Comparison of ENCODE assay signal across 18 cellular contexts in the genomic region with DNA sequence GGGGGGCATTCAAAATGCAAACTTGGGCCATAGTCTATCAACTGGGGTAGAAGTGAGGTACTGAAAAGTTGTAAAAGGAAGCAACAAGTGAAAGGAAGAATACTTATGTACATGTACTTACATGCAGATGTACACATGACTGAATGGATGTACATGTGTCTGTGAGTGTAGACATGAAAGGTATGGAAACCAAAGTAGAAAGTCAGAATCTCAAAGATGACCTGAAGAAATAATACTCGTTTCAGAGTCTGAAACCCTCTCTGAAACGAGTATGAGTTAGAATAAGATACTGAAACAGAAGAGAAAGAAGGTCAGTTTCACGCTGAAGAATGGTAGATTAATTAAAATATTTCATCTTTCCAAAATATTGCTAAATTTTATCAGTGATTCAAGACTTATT. TPM values are rescaled to one million over a fixed set of nuclear protein-coding genes. Genes with fewer than 3 reads are reported as not detected.
DNase-seq lines count a peak whose midpoint lies in the region; ATAC-seq, FAIRE-seq and TF ChIP-seq lines count a peak whose summit lies in the region.
"Had no signal": no experiment of that assay in that cellular context is flagged by ENCODE, and none has a peak within 500 bp of the region (broad histone marks: within the 10 kb centered on the region; RNA-seq: fewer than 3 reads in every experiment).

No MANE protein-coding gene starts in this region.

- no peak for TF ChIP-seq POLR2A in GM12892 (IDR thresholded peaks at IDR 0.05; ENCODE audit: low read depth, low read length)

- peaks cover 52 to 85% of the 10 kb centered on the region in 2 experiments for H3K36me3 ChIP-seq in HEK293 (ENCODE audit: control insufficient read depth in 2 of 2, insufficient read depth in 1 of 2, low read length in 2 of 2)

- no peak for TF ChIP-seq CTCF in HEK293 (tag by site-specific recombination; IDR thresholded peaks at IDR 0.05)

- no peak overlapping the region for H3K27ac ChIP-seq in HEK293 (ENCODE audit: extremely low read depth, low read depth, low read length)

- no peaks in the 10 kb centered on the region for H3K9me3 ChIP-seq in HEK293 (ENCODE audit: control insufficient read depth, insufficient read depth, low read depth, low read length)

- H3K4me1 ChIP-seq in HEK293 (ENCODE audit: control insufficient read depth, insufficient read depth, low read length) = no peaks in the 10 kb centered on the region

- H3K4me3 ChIP-seq in HEK293 (ENCODE audit: low read depth, low read length) = no peak overlapping the region
- H3K4me3 ChIP-seq: GM23338 had no signal

- no peak for DNase-seq in GM12892 (ENCODE audit: insufficient read length)
- no peak for DNase-seq in NCI-H345 treated with DMSO at 0.1 percent for 48 hours (lab: John Stamatoyannopoulos, UW; ENCODE audit: unreplicated experiment)
- DNase-seq in amygdala (lab: John Stamatoyannopoulos, UW) = no peak
- no peak for DNase-seq in medulla oblongata (ENCODE audit: extremely low spot score)
- DNase-seq: C1 segment of cervical spinal cord; Calu3; CD4-positive, alpha-beta memory T cell; COR-L47; DMS53; DMS79 treated with DMSO at 0.1 percent for 48 hours; GF-D8; H9; HFFc6 had no signal

- POLR2A ChIA-PET in HEK293 (lab: Yijun Ruan, JAX) = no interaction called here

- CTCF ChIA-PET in HEK293 (lab: Yijun Ruan, JAX) = interaction anchor here (0.6 kb wide), 1 partner anchor 74 kb away, joined by 3 read pairs; no protein-coding TSS in a partner anchor

- FAIRE-seq in GM12892 (lab: Jason Lieb, UNC) = peak; percentile 61

- ATAC-seq in HG03025 (IDR thresholded peaks at IDR 0.05; ENCODE audit: low FRiP score, unreplicated experiment) = peak; percentile 64
- ATAC-seq in GM19467 (IDR thresholded peaks at IDR 0.05; ENCODE audit: unreplicated experiment) = no peak
- ATAC-seq: GM23338, HCT116 had no signal

TF ChIP-seq in HEK293, 187 proteins besides CTCF, POLR2A, EP300 and RAD21:
- TF ChIP-seq ZNF561 (tag by site-specific recombination; IDR thresholded peaks at IDR 0.05; ENCODE audit: borderline replicate concordance) (no peak), SCRT2 (tag by site-specific recombination; IDR thresholded peaks at IDR 0.05) (peak; percentile 62)

RNA-seq across cellular contexts. Expression of a gene that starts 13.9 kb away (rescaled TPM):
- polyA plus RNA-seq in GM12892 (2012; ENCODE audit: missing spikeins) = 8.4 TPM
- polyA plus RNA-seq: CD4-positive, alpha-beta memory T cell had no signal

RNA-seq across cellular contexts. Expression of a gene that starts 46.3 kb away (rescaled TPM):
- 13.7 TPM for polyA plus RNA-seq in GM12892 (2012; ENCODE audit: missing spikeins)
